ENCODE assay signal across 21 cellular contexts in genomic region chrX:46770006-46770816, GRCh38. TPM values are rescaled to one million over a fixed set of nuclear protein-coding genes. Genes with fewer than 3 reads are reported as not detected.
DNase-seq lines count a peak whose midpoint lies in the region; ATAC-seq and TF ChIP-seq lines count a peak whose summit lies in the region.
"Had no signal": no experiment of that assay in that cellular context is flagged by ENCODE, and none has a peak within 500 bp of the region (broad histone marks: within the 10 kb centered on the region; RNA-seq: fewer than 3 reads in every experiment).

No MANE protein-coding gene starts in this region.

- H3K27me3 ChIP-seq in GM23248 (replicated peaks; ENCODE audit: insufficient read depth) (no peaks in the 10 kb centered on the region), GM23338 (ENCODE audit: insufficient read depth) (no peaks in the 10 kb centered on the region)
- H3K27me3 ChIP-seq: hepatocyte, right atrium auricular region, upper lobe of left lung had no signal

- H3K4me1 ChIP-seq in GM23248 (ENCODE audit: insufficient read depth) (peaks cover 25% of the 10 kb centered on the region), GM23338 (ENCODE audit: insufficient read depth) (no peaks in the 10 kb centered on the region)
- H3K4me1 ChIP-seq: right atrium auricular region, upper lobe of left lung had no signal

- H3K9ac ChIP-seq in GM23248 (peak overlapping the region; percentile 75), SK-N-MC (ENCODE audit: insufficient read length) (no peak overlapping the region)

- H3K36me3 ChIP-seq in GM23248 (ENCODE audit: low read depth) = no peaks in the 10 kb centered on the region
- no peaks in the 10 kb centered on the region for H3K36me3 ChIP-seq in SK-N-MC (ENCODE audit: insufficient read depth, low read length)
- H3K36me3 ChIP-seq in GM23338 (ENCODE audit: insufficient read depth) = no peaks in the 10 kb centered on the region
- H3K36me3 ChIP-seq: right atrium auricular region, upper lobe of left lung had no signal

- no peaks in the 10 kb centered on the region for H3K9me2 ChIP-seq in GM23248 (ENCODE audit: insufficient read depth)
- no peaks in the 10 kb centered on the region for H3K9me2 ChIP-seq in GM23338 (ENCODE audit: insufficient read depth)

- peaks cover 22% of the 10 kb centered on the region for H3F3A ChIP-seq in GM23248 (ENCODE audit: insufficient read depth)
- H3F3A ChIP-seq in GM23338 (replicated peaks; ENCODE audit: low read depth) = no peaks in the 10 kb centered on the region

- H3K27ac Mint-ChIP-seq in GM23338 = no peak overlapping the region
- H3K27ac Mint-ChIP-seq: activated CD8-positive, alpha-beta T cell treated with anti-CD3 and anti-CD28 coated beads, Interleukin-2, amount 10 ng/mL, durations not matched to agents 7 days and 5 days; effector memory CD8-positive, alpha-beta T cell; nephron progenitor cell; stimulated activated memory B cell treated with anti-CD40 and anti-IgM and Interleukin-4, amounts not matched to agents 10 μg/mL and 1 μg/mL and 100 μg/mL, for 72 hours had no signal

- H3K79me2 ChIP-seq in GM23248 (ENCODE audit: insufficient read depth) = no peaks in the 10 kb centered on the region
- H3K79me2 ChIP-seq in GM23338 (replicated peaks; ENCODE audit: insufficient read depth) = no peaks in the 10 kb centered on the region
- H3K79me2 ChIP-seq: hepatocyte had no signal

- H3K27ac ChIP-seq in GM23248 (peak overlapping the region; percentile 95), SK-N-MC (no peak overlapping the region), GM23338 (ENCODE audit: low read depth) (no peak overlapping the region)
- H3K27ac ChIP-seq: hepatocyte, HL-60, right atrium auricular region, upper lobe of left lung had no signal

- H3K4me3 Mint-ChIP-seq in GM23338 = no peak overlapping the region
- H3K4me3 Mint-ChIP-seq: activated CD8-positive, alpha-beta T cell treated with anti-CD3 and anti-CD28 coated beads, Interleukin-2, amount 10 ng/mL, durations not matched to agents 7 days and 5 days; effector memory CD8-positive, alpha-beta T cell; nephron progenitor cell; stimulated activated memory B cell treated with anti-CD40 and anti-IgM and Interleukin-4, amounts not matched to agents 10 μg/mL and 1 μg/mL and 100 μg/mL, for 72 hours had no signal

- peak; percentile 69 for DNase-seq in GM23248
- no peak for DNase-seq in SK-N-MC (ENCODE audit: low read depth, low spot score)
- DNase-seq in epithelial cell of esophagus (ENCODE audit: low read depth) = peak; percentile 11
- peak; percentile 27 for DNase-seq in renal cortical epithelial cell (ENCODE audit: low read depth)
- DNase-seq in GM23338 (ENCODE audit: low spot score) = no peak
- DNase-seq: activated CD8-positive, alpha-beta T cell treated with anti-CD3 and anti-CD28 coated beads, Interleukin-2, amount 10 ng/mL, durations not matched to agents 7 days and 5 days; activated effector memory CD4-positive, alpha-beta T cell treated with Interleukin-2 at 50 U/mL for 16 hours; effector memory CD8-positive, alpha-beta T cell; H7; NCI-H2029; nephron progenitor cell; SHP77 treated with DMSO at 0.1 percent for 48 hours; stimulated activated CD4-positive, alpha-beta T cell treated with anti-CD3 and anti-CD28 coated beads, Interleukin-4, amount 100 ng/mL, for 4 hours; upper lobe of left lung had no signal

- TF ChIP-seq CTCF in epithelial cell of esophagus (IDR thresholded peaks at IDR 0.05; ENCODE audit: insufficient read depth, low read depth, low read length, missing control alignments) = no peak
- TF ChIP-seq CTCF in GM23338 (conservative IDR thresholded peaks at IDR 0.05; ENCODE audit: low read depth in 2 of 2) = no peak

- H2AFZ ChIP-seq in GM23248 (no peak overlapping the region), GM23338 (no peak overlapping the region)
- H2AFZ ChIP-seq: hepatocyte had no signal

- H3K4me3 ChIP-seq in GM23248 (peak overlapping the region; percentile 59), SK-N-MC (peak overlapping the region; percentile 5; the same call in 1 of the 2 replicates), epithelial cell of esophagus (ENCODE audit: low read length) (no peak overlapping the region), GM23338 (no peak overlapping the region)
- H3K4me3 ChIP-seq: hepatocyte, right atrium auricular region, upper lobe of left lung had no signal

- no peaks in the 10 kb centered on the region for H3K4me1 Mint-ChIP-seq in GM23338
- H3K4me1 Mint-ChIP-seq: nephron progenitor cell; stimulated activated memory B cell treated with anti-CD40 and anti-IgM and Interleukin-4, amounts not matched to agents 10 μg/mL and 1 μg/mL and 100 μg/mL, for 72 hours had no signal

- no peak for ATAC-seq in GM19351 (IDR thresholded peaks at IDR 0.05; ENCODE audit: unreplicated experiment)
- no peak for ATAC-seq in HG03469 (IDR thresholded peaks at IDR 0.05; ENCODE audit: unreplicated experiment)
- no peak for ATAC-seq in GM23338
- ATAC-seq: activated CD8-positive, alpha-beta T cell treated with anti-CD3 and anti-CD28 coated beads, Interleukin-2, amount 10 ng/mL, durations not matched to agents 7 days and 5 days; effector memory CD8-positive, alpha-beta T cell; left lobe of liver; stimulated activated memory B cell treated with anti-CD40 and anti-IgM and Interleukin-4, amounts not matched to agents 10 μg/mL and 1 μg/mL and 100 μg/mL, for 72 hours had no signal

- in situ Hi-C loops in GM23248 (cut with MboI) = no loop called here

- H3K27me3 Mint-ChIP-seq in GM23338 (ENCODE audit: insufficient read depth, low read depth, poor library complexity) = peaks cover 3% of the 10 kb centered on the region
- H3K27me3 Mint-ChIP-seq: stimulated activated memory B cell treated with anti-CD40 and anti-IgM and Interleukin-4, amounts not matched to agents 10 μg/mL and 1 μg/mL and 100 μg/mL, for 72 hours had no signal

- 0 to 2% methylated on average over 4 of the region's 4 CpGs for WGBS in GM23248 (ENCODE audit: low coverage in 1 of 2, low lambda C conversion rate in 2 of 2, missing lambda C conversion rate in 2 of 2), 2 experiments

- peak overlapping the region; percentile 95 for H3K4me2 ChIP-seq in GM23248 (ENCODE audit: unreplicated experiment)
- H3K4me2 ChIP-seq in GM23338 = no peak overlapping the region
- H3K4me2 ChIP-seq: hepatocyte had no signal

- H4K20me1 ChIP-seq in GM23248 (ENCODE audit: insufficient read depth) (no peaks in the 10 kb centered on the region), GM23338 (replicated peaks; ENCODE audit: insufficient read depth) (no peaks in the 10 kb centered on the region)

- no peaks in the 10 kb centered on the region for H3K36me3 Mint-ChIP-seq in GM23338 (ENCODE audit: low read depth)
- H3K36me3 Mint-ChIP-seq: stimulated activated memory B cell treated with anti-CD40 and anti-IgM and Interleukin-4, amounts not matched to agents 10 μg/mL and 1 μg/mL and 100 μg/mL, for 72 hours had no signal

- no peaks in the 10 kb centered on the region; the same call in 2 of the 3 replicates for H3K9me3 Mint-ChIP-seq in GM23338
- H3K9me3 Mint-ChIP-seq: effector memory CD8-positive, alpha-beta T cell; stimulated activated memory B cell treated with anti-CD40 and anti-IgM and Interleukin-4, amounts not matched to agents 10 μg/mL and 1 μg/mL and 100 μg/mL, for 72 hours had no signal

- H3K9me3 ChIP-seq in GM23248 (ENCODE audit: low read depth) (no peaks in the 10 kb centered on the region), SK-N-MC (ENCODE audit: low read depth, low read length) (no peaks in the 10 kb centered on the region)
- H3K9me3 ChIP-seq: right atrium auricular region, upper lobe of left lung had no signal

TF ChIP-seq in GM23338, 12 proteins besides CTCF, POLR2A, EP300 and RAD21 (continues in another document):
- TF ChIP-seq CREB1 (CRISPR knock-in tag; IDR thresholded peaks at IDR 0.05; ENCODE audit: low read depth) (no peak), JUNB (IDR thresholded peaks at IDR 0.05; ENCODE audit: unreplicated experiment) (no peak), NANOG (IDR thresholded peaks at IDR 0.05; ENCODE audit: borderline replicate concordance) (no peak), REST (IDR thresholded peaks at IDR 0.05; ENCODE audit: unreplicated experiment) (no peak)

RNA-seq across cellular contexts. Expression of gene SLC9A7, which starts 11.3 kb away (rescaled TPM):
- 48.3 and 52.9 TPM in 2 replicates for total RNA-seq in GM23248 (2014; rRNA removed; shearing (Covaris generic))
- polyA plus RNA-seq in GM23248 (2016; fragmentation: Nextera tagmentation; extraction: Ambion mirVana) (11.9 and 14.1 TPM in 2 replicates), GM23338 (2016; fragmentation: Nextera tagmentation; extraction: Ambion mirVana) (2.5 TPM in 2 replicates)
- 18.1 and 43.9 TPM in 2 replicates for total RNA-seq in renal cortical epithelial cell
- 11.0 and 15.4 TPM in 2 replicates for total RNA-seq in GM23338 (2014; rRNA removed; shearing (Covaris generic))

Comparison
In these comparisons a context has a peak if more than half of its experiments do, and no peak if none do; other contexts are left out.
1. DNase-seq: peak in GM23248 (single experiment), epithelial cell of esophagus (single experiment) and renal cortical epithelial cell (single experiment); none in SK-N-MC (single experiment) and GM23338 (single experiment).
2. H3K4me3 ChIP-seq: peak in GM23248 (single experiment) and SK-N-MC (single experiment); none in epithelial cell of esophagus (single experiment) and GM23338 (single experiment).